ENCODE assay signal across 14 cellular contexts in the genomic region with DNA sequence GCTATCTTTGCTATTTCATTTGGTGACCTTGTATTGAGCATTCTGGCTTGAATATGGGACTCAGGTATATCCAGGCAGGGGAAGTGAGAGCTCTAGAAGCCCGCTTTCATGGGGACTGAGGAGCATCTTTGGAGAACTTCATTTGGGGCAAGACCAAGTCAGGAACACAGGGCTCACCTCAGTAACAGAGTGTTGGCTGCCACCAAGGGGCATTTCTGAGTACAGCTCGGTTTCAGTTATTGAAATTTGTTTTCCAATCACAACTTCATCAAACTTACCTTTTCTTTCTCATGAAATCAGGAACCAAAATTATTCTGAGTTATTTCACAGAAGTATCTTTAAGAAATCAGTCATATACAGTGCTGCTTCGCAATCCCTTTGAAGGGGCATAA.
DNase-seq lines count a peak whose midpoint lies in the region; ATAC-seq and TF ChIP-seq lines count a peak whose summit lies in the region.
"Had no signal": no experiment of that assay in that cellular context is flagged by ENCODE, and none has a peak within 500 bp of the region (broad histone marks: within the 10 kb centered on the region; RNA-seq: fewer than 3 reads in every experiment).

No MANE protein-coding gene starts in this region.

- H4K20me1 ChIP-seq in OCI-LY3 (ENCODE audit: insufficient read depth, low read length): no peaks in the 10 kb centered on the region

- no peaks in the 10 kb centered on the region for H3K27me3 Mint-ChIP-seq in neural crest cell (ENCODE audit: low read depth)
- H3K27me3 Mint-ChIP-seq: CD4-positive, alpha-beta memory T cell had no signal

- peaks cover 3% of the 10 kb centered on the region for H3K9me3 Mint-ChIP-seq in neural crest cell

- H3K36me3 ChIP-seq in OCI-LY3 (replicated peaks; ENCODE audit: low read depth, low read length): no peaks in the 10 kb centered on the region

- DNase-seq in Daoy (ENCODE audit: low read depth): peak; percentile 34
- DNase-seq in epithelial cell of esophagus (ENCODE audit: low read depth): peak; percentile 41
- DNase-seq in neural crest cell (ENCODE audit: low read depth, low spot score): no peak
- DNase-seq in epidermal melanocyte (ENCODE audit: insufficient read length, low spot score): no peak
- DNase-seq in NCI-H510A (lab: John Stamatoyannopoulos, UW): no peak
- no peak for DNase-seq in NOMO-1 (lab: John Stamatoyannopoulos, UW; ENCODE audit: unreplicated experiment in 2 of 2)
- DNase-seq: amygdala; CD4-positive, alpha-beta memory T cell; SHP77 treated with DMSO at 0.1 percent for 48 hours; stimulated activated CD4-positive, alpha-beta T cell treated with anti-CD3 and anti-CD28 coated beads, Interleukin-1b, Interleukin-23, amount 100 ng/mL, for 48 hours; stimulated activated naive CD4-positive, alpha-beta T cell had no signal

- H3K27me3 ChIP-seq in OCI-LY3 (ENCODE audit: low read depth, low read length): no peaks in the 10 kb centered on the region

- H3K4me3 ChIP-seq in OCI-LY3 (ENCODE audit: low read length) (no peak overlapping the region), epithelial cell of esophagus (ENCODE audit: low read length) (no peak overlapping the region)

- no peak overlapping the region for H3K27ac Mint-ChIP-seq in neural crest cell (ENCODE audit: unreplicated experiment)
- H3K27ac Mint-ChIP-seq: CD4-positive, alpha-beta memory T cell had no signal

- H3K27ac ChIP-seq in OCI-LY3 (ENCODE audit: low read length): no peak overlapping the region
- H3K27ac ChIP-seq: KMS-11 had no signal

- TF ChIP-seq CTCF in OCI-LY3 (IDR thresholded peaks at IDR 0.05; ENCODE audit: low read depth, low read length) (peak; percentile 28), epithelial cell of esophagus (IDR thresholded peaks at IDR 0.05; ENCODE audit: insufficient read depth, low read depth, low read length, missing control alignments) (peak; percentile 50), neural crest cell (conservative IDR thresholded peaks at IDR 0.05) (peak; percentile 25)

- H3K4me3 Mint-ChIP-seq in neural crest cell: no peak overlapping the region
- H3K4me3 Mint-ChIP-seq: CD4-positive, alpha-beta memory T cell had no signal

- H3K79me2 ChIP-seq in OCI-LY3 (ENCODE audit: low read length): no peaks in the 10 kb centered on the region

- H3K4me1 Mint-ChIP-seq in neural crest cell: no peaks in the 10 kb centered on the region
- H3K4me1 Mint-ChIP-seq: CD4-positive, alpha-beta memory T cell had no signal

- no peak for ATAC-seq in GM18909 (IDR thresholded peaks at IDR 0.05; ENCODE audit: poor library complexity, unreplicated experiment)

- no peaks in the 10 kb centered on the region for H3K4me1 ChIP-seq in OCI-LY3 (ENCODE audit: low read length)

- no peak overlapping the region for H3K4me2 ChIP-seq in OCI-LY3 (ENCODE audit: low read length)
- H3K4me2 ChIP-seq: KMS-11 had no signal

- H3K9me3 ChIP-seq in OCI-LY3 (ENCODE audit: insufficient read depth, low read length): no peaks in the 10 kb centered on the region

- no peak overlapping the region for H2AFZ ChIP-seq in OCI-LY3 (ENCODE audit: low read depth, low read length)

- no peaks in the 10 kb centered on the region for H3K36me3 Mint-ChIP-seq in neural crest cell (ENCODE audit: low read depth)
- H3K36me3 Mint-ChIP-seq: CD4-positive, alpha-beta memory T cell had no signal

- no peak overlapping the region for H3K9ac ChIP-seq in OCI-LY3 (ENCODE audit: low read length)
- H3K9ac ChIP-seq: KMS-11 had no signal

Comparison
In these comparisons a context has a peak if more than half of its experiments do, and no peak if none do; other contexts are left out.
1. DNase-seq: peak in Daoy (single experiment) and epithelial cell of esophagus (single experiment); none in neural crest cell (single experiment), epidermal melanocyte (single experiment), NCI-H510A (single experiment) and NOMO-1 (0 of 2).
2. Peak in every context shown above with its lines, with median percentiles within 50 percentile points of each other: CTCF ChIP-seq.